Comparison of ENCODE assay signal across 18 cellular contexts in the genomic region with DNA sequence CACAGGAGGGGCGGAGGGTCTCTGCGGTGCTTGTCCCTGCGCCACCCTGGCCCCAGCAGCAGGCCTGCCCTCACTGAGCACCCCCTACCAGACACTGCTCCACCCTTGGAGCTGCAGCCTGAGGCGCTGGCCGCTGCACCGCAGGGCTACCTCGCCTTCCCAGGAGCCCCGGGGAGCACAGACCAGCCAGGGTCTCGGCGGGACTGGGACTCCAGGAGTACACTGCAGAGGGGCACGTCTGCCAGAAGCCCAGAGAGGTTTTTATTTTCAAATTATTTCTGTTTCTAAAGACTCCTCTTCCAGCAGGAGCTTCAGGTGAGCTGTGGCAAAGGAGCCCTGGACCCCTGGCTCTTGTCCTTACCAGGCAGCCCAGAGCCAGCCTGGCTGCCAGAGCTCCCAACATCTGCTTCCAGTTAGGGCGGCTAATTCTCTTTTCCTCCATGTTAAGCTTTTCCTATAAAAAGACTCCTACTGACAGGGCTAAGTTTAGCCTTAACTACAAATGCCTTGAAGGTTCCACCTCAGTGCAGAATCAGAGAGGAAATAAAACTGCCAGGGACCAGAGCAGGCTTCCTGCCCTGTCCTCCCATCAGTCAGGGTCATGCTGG. TPM values are rescaled to one million over a fixed set of nuclear protein-coding genes. Genes with fewer than 3 reads are reported as not detected.
DNase-seq lines count a peak whose midpoint lies in the region; ATAC-seq and TF ChIP-seq lines count a peak whose summit lies in the region.
"Had no signal": no experiment of that assay in that cellular context is flagged by ENCODE, and none has a peak within 500 bp of the region (broad histone marks: within the 10 kb centered on the region; RNA-seq: fewer than 3 reads in every experiment).

No MANE protein-coding gene starts in this region.

- peak overlapping the region in 16 of 21 experiments; percentile 17 to 74 (median 66) for H3K27ac ChIP-seq in skin epidermis
- H3K27ac ChIP-seq in tibial nerve: no peak overlapping the region
- H3K27ac ChIP-seq: 22Rv1 had no signal

- WGBS in tibial nerve, 2 donors: 64 to 74% methylated on average over 9 to 11 of the region's 12 CpGs

- CTCF ChIA-PET in activated CD4-positive, alpha-beta memory T cell treated with anti-CD3 and anti-CD28 coated beads for 36 hours (lab: Charles Lee): interaction anchor here (0.8 to 2.4 kb wide), 3 partner anchors 22 to 60 kb away, joined by 3 to 7 read pairs (median 5); no protein-coding TSS in a partner anchor
- CTCF ChIA-PET in activated CD4-positive, alpha-beta memory T cell treated with anti-CD3 and anti-CD28 coated beads, Interleukin-2, amount 10 ng/mL, durations not matched to agents 7 days and 5 days (lab: Charles Lee): interaction anchor here (1.3 kb wide), 1 partner anchor 60 kb away, joined by 3 read pairs; no protein-coding TSS in a partner anchor

- intact Hi-C loops in activated CD4-positive, alpha-beta memory T cell treated with anti-CD3 and anti-CD28 coated beads for 36 hours (cut with micrococcal nuclease): no loop called here

- ATAC-seq in SK-N-SH treated with all-trans-retinoic acid at 6 μM for 48 hours: peak; percentile 91
- no peak for ATAC-seq in GM21619 (IDR thresholded peaks at IDR 0.05; ENCODE audit: unreplicated experiment)
- ATAC-seq: CD8-positive, alpha-beta T cell had no signal

- TF ChIP-seq CTCF in fibroblast of the aortic adventitia (IDR thresholded peaks at IDR 0.05; ENCODE audit: insufficient read depth, low read length) (no peak), tibial nerve (IDR thresholded peaks at IDR 0.05) (no peak)

- H3K27me3 Mint-ChIP-seq in activated CD4-positive, alpha-beta memory T cell treated with anti-CD3 and anti-CD28 coated beads for 36 hours: no peaks in the 10 kb centered on the region
- H3K27me3 Mint-ChIP-seq in activated CD4-positive, alpha-beta memory T cell treated with anti-CD3 and anti-CD28 coated beads, Interleukin-2, amount 10 ng/mL, durations not matched to agents 7 days and 5 days: no peaks in the 10 kb centered on the region
- H3K27me3 Mint-ChIP-seq: brain had no signal

- POLR2A ChIA-PET in activated CD4-positive, alpha-beta memory T cell treated with anti-CD3 and anti-CD28 coated beads for 36 hours (lab: Charles Lee): no interaction called here
- POLR2A ChIA-PET in activated CD4-positive, alpha-beta memory T cell treated with anti-CD3 and anti-CD28 coated beads, Interleukin-2, amount 10 ng/mL, durations not matched to agents 7 days and 5 days (lab: Charles Lee): no interaction called here

- DNase-seq in activated CD4-positive, alpha-beta memory T cell treated with anti-CD3 and anti-CD28 coated beads for 36 hours: no peak
- DNase-seq in activated CD4-positive, alpha-beta memory T cell treated with anti-CD3 and anti-CD28 coated beads, Interleukin-2, amount 10 ng/mL, durations not matched to agents 7 days and 5 days: no peak
- DNase-seq in fibroblast of the aortic adventitia (ENCODE audit: low read depth) (peak; percentile 63), HuH-7.5 (ENCODE audit: low spot score) (no peak), tibial nerve (ENCODE audit: low spot score in 2 of 2) (no peak)
- DNase-seq: activated effector memory CD4-positive, alpha-beta T cell treated with anti-CD3 and anti-CD28 coated beads, Interleukin-2, amount 50 U/mL, for 16 hours; CD8-positive, alpha-beta T cell; DMS79; hippocampal formation; NCI-H2081 treated with DMSO at 0.1 percent for 48 hours; NCI-H524 treated with DMSO at 0.1 percent for 48 hours; small intestine; trophoblast cell had no signal

- peaks cover 0 to 94% (median 13%) of the 10 kb centered on the region in 3 donors for H3K36me3 ChIP-seq in tibial nerve

- no peaks in the 10 kb centered on the region for H3K9me3 ChIP-seq in tibial nerve

- H3K4me1 Mint-ChIP-seq in activated CD4-positive, alpha-beta memory T cell treated with anti-CD3 and anti-CD28 coated beads for 36 hours (ENCODE audit: low read depth): peaks cover 4% of the 10 kb centered on the region
- no peaks in the 10 kb centered on the region for H3K4me1 Mint-ChIP-seq in activated CD4-positive, alpha-beta memory T cell treated with anti-CD3 and anti-CD28 coated beads, Interleukin-2, amount 10 ng/mL, durations not matched to agents 7 days and 5 days
- H3K4me1 Mint-ChIP-seq: brain had no signal

- peak overlapping the region; percentile 42 for H3K27ac Mint-ChIP-seq in activated CD4-positive, alpha-beta memory T cell treated with anti-CD3 and anti-CD28 coated beads for 36 hours
- H3K27ac Mint-ChIP-seq in activated CD4-positive, alpha-beta memory T cell treated with anti-CD3 and anti-CD28 coated beads, Interleukin-2, amount 10 ng/mL, durations not matched to agents 7 days and 5 days: no peak overlapping the region

- TF ChIP-seq EP300 in tibial nerve (IDR thresholded peaks at IDR 0.05): no peak

- TF ChIP-seq POLR2A in tibial nerve (IDR thresholded peaks at IDR 0.05): no peak

- no peaks in the 10 kb centered on the region for H3K9me3 Mint-ChIP-seq in activated CD4-positive, alpha-beta memory T cell treated with anti-CD3 and anti-CD28 coated beads for 36 hours
- H3K9me3 Mint-ChIP-seq in activated CD4-positive, alpha-beta memory T cell treated with anti-CD3 and anti-CD28 coated beads, Interleukin-2, amount 10 ng/mL, durations not matched to agents 7 days and 5 days: no peaks in the 10 kb centered on the region
- H3K9me3 Mint-ChIP-seq: brain; CD8-positive, alpha-beta T cell had no signal

- H3K27me3 ChIP-seq in tibial nerve: no peaks in the 10 kb centered on the region

- no peak overlapping the region for H3K4me3 Mint-ChIP-seq in activated CD4-positive, alpha-beta memory T cell treated with anti-CD3 and anti-CD28 coated beads for 36 hours
- no peak overlapping the region for H3K4me3 Mint-ChIP-seq in activated CD4-positive, alpha-beta memory T cell treated with anti-CD3 and anti-CD28 coated beads, Interleukin-2, amount 10 ng/mL, durations not matched to agents 7 days and 5 days
- H3K4me3 Mint-ChIP-seq: brain; CD8-positive, alpha-beta T cell had no signal

- H3K36me3 Mint-ChIP-seq in activated CD4-positive, alpha-beta memory T cell treated with anti-CD3 and anti-CD28 coated beads for 36 hours: peaks cover 31% of the 10 kb centered on the region
- peaks cover 92% of the 10 kb centered on the region for H3K36me3 Mint-ChIP-seq in activated CD4-positive, alpha-beta memory T cell treated with anti-CD3 and anti-CD28 coated beads, Interleukin-2, amount 10 ng/mL, durations not matched to agents 7 days and 5 days (ENCODE audit: low read depth)

- peaks cover 0 to 27% (median 0%) of the 10 kb centered on the region in 4 donors for H3K4me1 ChIP-seq in tibial nerve

- H3K4me3 ChIP-seq in fibroblast of the aortic adventitia (ENCODE audit: low read depth, low read length) (no peak overlapping the region), skin epidermis (no peak overlapping the region), tibial nerve (no peak overlapping the region)

TF ChIP-seq in SK-N-SH treated with all-trans-retinoic acid at 6 μM for 48 hours, 23 proteins besides CTCF, POLR2A, EP300 and RAD21:
- TF ChIP-seq ISL1 (CRISPR knock-in tag; IDR thresholded peaks at IDR 0.05) (no peak), TCF4 (CRISPR knock-in tag; IDR thresholded peaks at IDR 0.05; ENCODE audit: borderline replicate concordance) (peak; percentile 57)

RNA-seq across cellular contexts. Expression of gene DEGS2, which starts 26.4 kb away (rescaled TPM):
- 1 to 10 TPM; 1.1 to 1.3 TPM for total RNA-seq in activated CD4-positive, alpha-beta memory T cell treated with anti-CD3 and anti-CD28 coated beads for 36 hours
- under 1 TPM; 0.20 to 0.25 TPM for total RNA-seq in activated CD4-positive, alpha-beta memory T cell treated with anti-CD3 and anti-CD28 coated beads, Interleukin-2, amount 10 ng/mL, durations not matched to agents 7 days and 5 days
- total RNA-seq in fibroblast of the aortic adventitia (ENCODE audit: low replicate concordance) (0.16 TPM in 1 of 2 replicates, not detected in the other), tibial nerve (1 to 10 TPM; 1.3 to 5.1 (median 1.8) TPM)

Comparison
In these comparisons a context has a peak if more than half of its experiments do, and no peak if none do; other contexts are left out.
1. H3K27ac ChIP-seq: peak in skin epidermis (16 of 21); none in tibial nerve (0 of 4).